2 cellular contexts compared by ENCODE assay signal in genomic region chr17:79824893-79825579, GRCh38.
TF ChIP-seq lines count a peak whose summit lies in the region.

No MANE protein-coding gene starts in this region.

TF ChIP-seq in K562, 482 proteins besides CTCF, POLR2A, EP300 and RAD21 (continued from another document):
- TF ChIP-seq, protein P1, sequence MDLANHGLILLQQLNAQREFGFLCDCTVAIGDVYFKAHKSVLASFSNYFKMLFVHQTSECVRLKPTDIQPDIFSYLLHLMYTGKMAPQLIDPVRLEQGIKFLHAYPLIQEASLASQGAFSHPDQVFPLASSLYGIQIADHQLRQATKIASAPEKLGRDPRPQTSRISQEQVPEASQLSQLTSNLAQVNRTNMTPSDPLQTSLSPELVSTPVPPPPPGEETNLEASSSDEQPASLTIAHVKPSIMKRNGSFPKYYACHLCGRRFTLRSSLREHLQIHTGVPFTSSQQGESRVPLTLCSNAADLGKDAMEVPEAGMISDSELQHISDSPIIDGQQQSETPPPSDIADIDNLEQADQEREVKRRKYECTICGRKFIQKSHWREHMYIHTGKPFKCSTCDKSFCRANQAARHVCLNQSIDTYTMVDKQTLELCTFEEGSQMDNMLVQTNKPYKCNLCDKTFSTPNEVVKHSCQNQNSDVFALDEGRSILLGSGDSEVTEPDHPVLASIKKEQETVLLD (IDR thresholded peaks at IDR 0.05) = 0 out of 2 replicates have a peak, but pooled peaks have one; percentile 16
- TF ChIP-seq SP1 (CRISPR knock-in tag; IDR thresholded peaks at IDR 0.05) = peak; percentile 12; the same call in 1 of the 2 replicates
- TF ChIP-seq, protein P2, sequence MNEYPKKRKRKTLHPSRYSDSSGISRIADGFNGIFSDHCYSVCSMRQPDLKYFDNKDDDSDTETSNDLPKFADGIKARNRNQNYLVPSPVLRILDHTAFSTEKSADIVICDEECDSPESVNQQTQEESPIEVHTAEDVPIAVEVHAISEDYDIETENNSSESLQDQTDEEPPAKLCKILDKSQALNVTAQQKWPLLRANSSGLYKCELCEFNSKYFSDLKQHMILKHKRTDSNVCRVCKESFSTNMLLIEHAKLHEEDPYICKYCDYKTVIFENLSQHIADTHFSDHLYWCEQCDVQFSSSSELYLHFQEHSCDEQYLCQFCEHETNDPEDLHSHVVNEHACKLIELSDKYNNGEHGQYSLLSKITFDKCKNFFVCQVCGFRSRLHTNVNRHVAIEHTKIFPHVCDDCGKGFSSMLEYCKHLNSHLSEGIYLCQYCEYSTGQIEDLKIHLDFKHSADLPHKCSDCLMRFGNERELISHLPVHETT (CRISPR knock-in tag; conservative IDR thresholded peaks at IDR 0.05 in 1 of 2, IDR thresholded peaks at IDR 0.05 in 1 of 2) = peak in 1 of 2 experiments; percentile 3; a peak in 1 of 4 replicates
- TF ChIP-seq MTA1 (IDR thresholded peaks at IDR 0.05; ENCODE audit: borderline replicate concordance) = no peak
- no peak for TF ChIP-seq MEIS2 (IDR thresholded peaks at IDR 0.05; ENCODE audit: partially characterized antibody)
- TF ChIP-seq, protein P3, sequence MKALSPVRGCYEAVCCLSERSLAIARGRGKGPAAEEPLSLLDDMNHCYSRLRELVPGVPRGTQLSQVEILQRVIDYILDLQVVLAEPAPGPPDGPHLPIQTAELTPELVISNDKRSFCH (CRISPR knock-in tag; IDR thresholded peaks at IDR 0.05) = no peak
- TF ChIP-seq, protein P3 (tag; IDR thresholded peaks at IDR 0.05) = 0 out of 2 replicates have a peak, but pooled peaks have one; percentile 30
- TF ChIP-seq HIVEP1 (CRISPR knock-in tag; IDR thresholded peaks at IDR 0.05) = no peak
- TF ChIP-seq PTBP1 (IDR thresholded peaks at IDR 0.05; ENCODE audit: low read depth, low read length) = no peak
- 0 out of 2 replicates have a peak, but pooled peaks have one; percentile 11 for TF ChIP-seq JUN (IDR thresholded peaks at IDR 0.05; ENCODE audit: borderline replicate concordance, low read depth, low read length)
- no peak for TF ChIP-seq JUN (CRISPR knock-in tag; IDR thresholded peaks at IDR 0.05; ENCODE audit: borderline replicate concordance)
- TF ChIP-seq ATF1 (CRISPR knock-in tag; IDR thresholded peaks at IDR 0.05) = no peak
- TF ChIP-seq ATF1 (tag; IDR thresholded peaks at IDR 0.05) = peak; percentile 67
- peak; percentile 49; the same call in 1 of the 2 replicates for TF ChIP-seq JUNB (CRISPR knock-in tag; conservative IDR thresholded peaks at IDR 0.05)

TF ChIP-seq in HepG2, 621 proteins besides CTCF, POLR2A, EP300 and RAD21 (continued from another document and continues in another):
- TF ChIP-seq, protein P4, sequence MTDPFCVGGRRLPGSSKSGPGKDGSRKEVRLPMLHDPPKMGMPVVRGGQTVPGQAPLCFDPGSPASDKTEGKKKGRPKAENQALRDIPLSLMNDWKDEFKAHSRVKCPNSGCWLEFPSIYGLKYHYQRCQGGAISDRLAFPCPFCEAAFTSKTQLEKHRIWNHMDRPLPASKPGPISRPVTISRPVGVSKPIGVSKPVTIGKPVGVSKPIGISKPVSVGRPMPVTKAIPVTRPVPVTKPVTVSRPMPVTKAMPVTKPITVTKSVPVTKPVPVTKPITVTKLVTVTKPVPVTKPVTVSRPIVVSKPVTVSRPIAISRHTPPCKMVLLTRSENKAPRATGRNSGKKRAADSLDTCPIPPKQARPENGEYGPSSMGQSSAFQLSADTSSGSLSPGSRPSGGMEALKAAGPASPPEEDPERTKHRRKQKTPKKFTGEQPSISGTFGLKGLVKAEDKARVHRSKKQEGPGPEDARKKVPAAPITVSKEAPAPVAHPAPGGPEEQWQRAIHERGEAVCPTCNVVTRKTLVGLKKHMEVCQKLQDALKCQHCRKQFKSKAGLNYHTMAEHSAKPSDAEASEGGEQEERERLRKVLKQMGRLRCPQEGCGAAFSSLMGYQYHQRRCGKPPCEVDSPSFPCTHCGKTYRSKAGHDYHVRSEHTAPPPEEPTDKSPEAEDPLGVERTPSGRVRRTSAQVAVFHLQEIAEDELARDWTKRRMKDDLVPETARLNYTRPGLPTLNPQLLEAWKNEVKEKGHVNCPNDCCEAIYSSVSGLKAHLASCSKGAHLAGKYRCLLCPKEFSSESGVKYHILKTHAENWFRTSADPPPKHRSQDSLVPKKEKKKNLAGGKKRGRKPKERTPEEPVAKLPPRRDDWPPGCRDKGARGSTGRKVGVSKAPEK (CRISPR knock-in tag; IDR thresholded peaks at IDR 0.05; ENCODE audit: borderline replicate concordance) = no peak
- no peak for TF ChIP-seq GMEB1 (CRISPR knock-in tag; IDR thresholded peaks at IDR 0.05; ENCODE audit: borderline replicate concordance)
- TF ChIP-seq ZMYM4 (CRISPR knock-in tag; IDR thresholded peaks at IDR 0.05) = 0 out of 2 replicates have a peak, but pooled peaks have one; percentile 18
- TF ChIP-seq, protein P5, sequence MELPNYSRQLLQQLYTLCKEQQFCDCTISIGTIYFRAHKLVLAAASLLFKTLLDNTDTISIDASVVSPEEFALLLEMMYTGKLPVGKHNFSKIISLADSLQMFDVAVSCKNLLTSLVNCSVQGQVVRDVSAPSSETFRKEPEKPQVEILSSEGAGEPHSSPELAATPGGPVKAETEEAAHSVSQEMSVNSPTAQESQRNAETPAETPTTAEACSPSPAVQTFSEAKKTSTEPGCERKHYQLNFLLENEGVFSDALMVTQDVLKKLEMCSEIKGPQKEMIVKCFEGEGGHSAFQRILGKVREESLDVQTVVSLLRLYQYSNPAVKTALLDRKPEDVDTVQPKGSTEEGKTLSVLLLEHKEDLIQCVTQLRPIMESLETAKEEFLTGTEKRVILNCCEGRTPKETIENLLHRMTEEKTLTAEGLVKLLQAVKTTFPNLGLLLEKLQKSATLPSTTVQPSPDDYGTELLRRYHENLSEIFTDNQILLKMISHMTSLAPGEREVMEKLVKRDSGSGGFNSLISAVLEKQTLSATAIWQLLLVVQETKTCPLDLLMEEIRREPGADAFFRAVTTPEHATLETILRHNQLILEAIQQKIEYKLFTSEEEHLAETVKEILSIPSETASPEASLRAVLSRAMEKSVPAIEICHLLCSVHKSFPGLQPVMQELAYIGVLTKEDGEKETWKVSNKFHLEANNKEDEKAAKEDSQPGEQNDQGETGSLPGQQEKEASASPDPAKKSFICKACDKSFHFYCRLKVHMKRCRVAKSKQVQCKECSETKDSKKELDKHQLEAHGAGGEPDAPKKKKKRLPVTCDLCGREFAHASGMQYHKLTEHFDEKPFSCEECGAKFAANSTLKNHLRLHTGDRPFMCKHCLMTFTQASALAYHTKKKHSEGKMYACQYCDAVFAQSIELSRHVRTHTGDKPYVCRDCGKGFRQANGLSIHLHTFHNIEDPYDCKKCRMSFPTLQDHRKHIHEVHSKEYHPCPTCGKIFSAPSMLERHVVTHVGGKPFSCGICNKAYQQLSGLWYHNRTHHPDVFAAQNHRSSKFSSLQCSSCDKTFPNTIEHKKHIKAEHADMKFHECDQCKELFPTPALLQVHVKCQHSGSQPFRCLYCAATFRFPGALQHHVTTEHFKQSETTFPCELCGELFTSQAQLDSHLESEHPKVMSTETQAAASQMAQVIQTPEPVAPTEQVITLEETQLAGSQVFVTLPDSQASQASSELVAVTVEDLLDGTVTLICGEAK (IDR thresholded peaks at IDR 0.05) = no peak
- TF ChIP-seq, protein P5 (CRISPR knock-in tag; IDR thresholded peaks at IDR 0.05) = no peak
- no peak for TF ChIP-seq ZNF337 (CRISPR knock-in tag; IDR thresholded peaks at IDR 0.05; ENCODE audit: borderline replicate concordance, low read depth)
- no peak for TF ChIP-seq TBP (CRISPR knock-in tag; IDR thresholded peaks at IDR 0.05)
- TF ChIP-seq TP53 (CRISPR knock-in tag; conservative IDR thresholded peaks at IDR 0.05) = no peak
- no peak for TF ChIP-seq TGIF2 (CRISPR knock-in tag; IDR thresholded peaks at IDR 0.05)
- TF ChIP-seq, protein P6, sequence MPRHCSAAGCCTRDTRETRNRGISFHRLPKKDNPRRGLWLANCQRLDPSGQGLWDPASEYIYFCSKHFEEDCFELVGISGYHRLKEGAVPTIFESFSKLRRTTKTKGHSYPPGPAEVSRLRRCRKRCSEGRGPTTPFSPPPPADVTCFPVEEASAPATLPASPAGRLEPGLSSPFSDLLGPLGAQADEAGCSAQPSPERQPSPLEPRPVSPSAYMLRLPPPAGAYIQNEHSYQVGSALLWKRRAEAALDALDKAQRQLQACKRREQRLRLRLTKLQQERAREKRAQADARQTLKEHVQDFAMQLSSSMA (CRISPR knock-in tag; IDR thresholded peaks at IDR 0.05) = no peak
- TF ChIP-seq ZNF790 (CRISPR knock-in tag; IDR thresholded peaks at IDR 0.05; ENCODE audit: borderline replicate concordance) = no peak
- TF ChIP-seq IRF2 (CRISPR knock-in tag; IDR thresholded peaks at IDR 0.05) = 0 out of 2 replicates have a peak, but pooled peaks have one; percentile 39
- TF ChIP-seq, protein P7, sequence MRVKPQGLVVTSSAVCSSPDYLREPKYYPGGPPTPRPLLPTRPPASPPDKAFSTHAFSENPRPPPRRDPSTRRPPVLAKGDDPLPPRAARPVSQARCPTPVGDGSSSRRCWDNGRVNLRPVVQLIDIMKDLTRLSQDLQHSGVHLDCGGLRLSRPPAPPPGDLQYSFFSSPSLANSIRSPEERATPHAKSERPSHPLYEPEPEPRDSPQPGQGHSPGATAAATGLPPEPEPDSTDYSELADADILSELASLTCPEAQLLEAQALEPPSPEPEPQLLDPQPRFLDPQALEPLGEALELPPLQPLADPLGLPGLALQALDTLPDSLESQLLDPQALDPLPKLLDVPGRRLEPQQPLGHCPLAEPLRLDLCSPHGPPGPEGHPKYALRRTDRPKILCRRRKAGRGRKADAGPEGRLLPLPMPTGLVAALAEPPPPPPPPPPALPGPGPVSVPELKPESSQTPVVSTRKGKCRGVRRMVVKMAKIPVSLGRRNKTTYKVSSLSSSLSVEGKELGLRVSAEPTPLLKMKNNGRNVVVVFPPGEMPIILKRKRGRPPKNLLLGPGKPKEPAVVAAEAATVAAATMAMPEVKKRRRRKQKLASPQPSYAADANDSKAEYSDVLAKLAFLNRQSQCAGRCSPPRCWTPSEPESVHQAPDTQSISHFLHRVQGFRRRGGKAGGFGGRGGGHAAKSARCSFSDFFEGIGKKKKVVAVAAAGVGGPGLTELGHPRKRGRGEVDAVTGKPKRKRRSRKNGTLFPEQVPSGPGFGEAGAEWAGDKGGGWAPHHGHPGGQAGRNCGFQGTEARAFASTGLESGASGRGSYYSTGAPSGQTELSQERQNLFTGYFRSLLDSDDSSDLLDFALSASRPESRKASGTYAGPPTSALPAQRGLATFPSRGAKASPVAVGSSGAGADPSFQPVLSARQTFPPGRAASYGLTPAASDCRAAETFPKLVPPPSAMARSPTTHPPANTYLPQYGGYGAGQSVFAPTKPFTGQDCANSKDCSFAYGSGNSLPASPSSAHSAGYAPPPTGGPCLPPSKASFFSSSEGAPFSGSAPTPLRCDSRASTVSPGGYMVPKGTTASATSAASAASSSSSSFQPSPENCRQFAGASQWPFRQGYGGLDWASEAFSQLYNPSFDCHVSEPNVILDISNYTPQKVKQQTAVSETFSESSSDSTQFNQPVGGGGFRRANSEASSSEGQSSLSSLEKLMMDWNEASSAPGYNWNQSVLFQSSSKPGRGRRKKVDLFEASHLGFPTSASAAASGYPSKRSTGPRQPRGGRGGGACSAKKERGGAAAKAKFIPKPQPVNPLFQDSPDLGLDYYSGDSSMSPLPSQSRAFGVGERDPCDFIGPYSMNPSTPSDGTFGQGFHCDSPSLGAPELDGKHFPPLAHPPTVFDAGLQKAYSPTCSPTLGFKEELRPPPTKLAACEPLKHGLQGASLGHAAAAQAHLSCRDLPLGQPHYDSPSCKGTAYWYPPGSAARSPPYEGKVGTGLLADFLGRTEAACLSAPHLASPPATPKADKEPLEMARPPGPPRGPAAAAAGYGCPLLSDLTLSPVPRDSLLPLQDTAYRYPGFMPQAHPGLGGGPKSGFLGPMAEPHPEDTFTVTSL (CRISPR knock-in tag; IDR thresholded peaks at IDR 0.05; ENCODE audit: borderline replicate concordance) = 0 out of 2 replicates have a peak, but pooled peaks have one; percentile 13
- no peak for TF ChIP-seq GRHL1 (CRISPR knock-in tag; conservative IDR thresholded peaks at IDR 0.05)
- no peak for TF ChIP-seq KAT2B (IDR thresholded peaks at IDR 0.05; ENCODE audit: borderline replicate concordance, low read depth, low read length)
